In the genomic region with DNA sequence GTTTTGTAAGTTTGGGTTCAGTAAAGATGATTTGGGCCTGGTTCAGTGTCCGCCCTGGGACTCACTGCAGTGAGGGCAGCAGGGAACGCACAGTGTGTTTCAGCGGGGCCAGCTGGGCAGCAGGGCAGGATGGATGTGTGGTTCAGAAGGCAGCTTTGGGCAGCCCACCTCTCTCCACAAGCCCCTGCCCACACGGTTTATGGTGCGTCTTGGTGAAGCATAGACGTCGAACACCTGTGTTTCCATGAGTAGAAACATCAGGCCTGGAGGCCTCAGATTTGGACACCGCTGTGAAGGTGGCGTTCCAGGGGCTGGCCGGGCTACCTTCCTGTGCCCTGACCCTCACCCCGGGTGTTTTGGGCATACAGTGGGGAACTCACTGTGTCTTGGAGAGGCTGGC, we compare ENCODE assay signal across 22 cellular contexts. TPM values are rescaled to one million over a fixed set of nuclear protein-coding genes. Genes with fewer than 3 reads are reported as not detected.
DNase-seq lines count a peak whose midpoint lies in the region; ATAC-seq and TF ChIP-seq lines count a peak whose summit lies in the region.
"Had no signal": no experiment of that assay in that cellular context is flagged by ENCODE, and none has a peak within 500 bp of the region (broad histone marks: within the 10 kb centered on the region; RNA-seq: fewer than 3 reads in every experiment).

No MANE protein-coding gene starts in this region.

- POLR2A ChIA-PET in OCI-LY7 (lab: Charles Lee): no interaction called here

- no peaks in the 10 kb centered on the region for H3K9me2 ChIP-seq in OCI-LY7 (ENCODE audit: insufficient read depth, low read length)

- TF ChIP-seq CTCF in right atrium auricular region (IDR thresholded peaks at IDR 0.05): no peak
- no peak for TF ChIP-seq CTCF in OCI-LY7 (conservative IDR thresholded peaks at IDR 0.05; ENCODE audit: low read length)

- H3K36me3 ChIP-seq in right atrium auricular region (no peaks in the 10 kb centered on the region), OCI-LY7 (ENCODE audit: insufficient read depth, low read length) (peaks cover 15% of the 10 kb centered on the region; the same call in 1 of the 2 replicates)
- H3K36me3 ChIP-seq: BE2C, MG63 had no signal

- no peaks in the 10 kb centered on the region for H4K20me1 ChIP-seq in OCI-LY7 (ENCODE audit: insufficient read depth, low read length)

- H3K4me2 ChIP-seq in OCI-LY7 (ENCODE audit: low read length): no peak overlapping the region
- H3K4me2 ChIP-seq: GM23338 had no signal

- peaks cover 0 to 18% of the 10 kb centered on the region in 2 donors for H3K4me1 ChIP-seq in right atrium auricular region
- no peaks in the 10 kb centered on the region for H3K4me1 ChIP-seq in OCI-LY7 (ENCODE audit: insufficient read depth, low read length, poor library complexity, severe bottlenecking)
- H3K4me1 ChIP-seq: BE2C had no signal

- no peaks in the 10 kb centered on the region for H3K79me2 ChIP-seq in OCI-LY7 (ENCODE audit: insufficient read depth, low read depth, low read length)

- ATAC-seq in left ventricle myocardium superior: no peak
- no peak for ATAC-seq in GM19467 (IDR thresholded peaks at IDR 0.05; ENCODE audit: unreplicated experiment)
- ATAC-seq in GM18498 (IDR thresholded peaks at IDR 0.05; ENCODE audit: unreplicated experiment): no peak
- ATAC-seq: GM23338, K562, Panc1 had no signal

- intact Hi-C loops in left ventricle myocardium superior (cut with micrococcal nuclease) (loop anchor here (10.0 kb wide), 2 partner anchors 206 to 656 kb away; a partner anchor contains a TSS), OCI-LY7 (cut with micrococcal nuclease; ENCODE audit: unreplicated experiment) (no loop called here)

- H2AFZ ChIP-seq in OCI-LY7 (ENCODE audit: low read length): no peak overlapping the region
- H2AFZ ChIP-seq: GM23338 had no signal

- peak; percentile 38 for DNase-seq in right atrium auricular region (ENCODE audit: low spot score)
- DNase-seq in left ventricle myocardium superior: no peak
- DNase-seq in iPS-NIHi7 (ENCODE audit: extremely low spot score): peak; percentile 3
- DNase-seq in mucosa of gallbladder (ENCODE audit: low spot score): peak; percentile 7
- DNase-seq in OCI-LY7 (ENCODE audit: low spot score): no peak
- no peak for DNase-seq in NCI-H345 (lab: John Stamatoyannopoulos, UW)
- DNase-seq: BE2C; CD4-positive, CD25-positive, alpha-beta regulatory T cell; DMS79; HCEC 1CT; MG63; NCI-H1417 treated with DMSO at 0.1 percent for 48 hours; NCI-H187; NCI-H2107; NCI-H69 had no signal

- CTCF ChIA-PET in OCI-LY7 (lab: Charles Lee; ENCODE audit: unreplicated experiment): no interaction called here

- no TSS peak for BruUV-seq in OCI-LY7 (replicated peaks; lab: Mats Ljungman, UMichigan)

- H3K27ac ChIP-seq in right atrium auricular region: no peak overlapping the region
- H3K27ac ChIP-seq in OCI-LY7 (ENCODE audit: low read depth, low read length, poor library complexity, severe bottlenecking): no peak overlapping the region

- no peaks in the 10 kb centered on the region for H3K9me3 ChIP-seq in right atrium auricular region
- H3K9me3 ChIP-seq in OCI-LY7 (ENCODE audit: low read length): no peaks in the 10 kb centered on the region
- H3K9me3 ChIP-seq: BE2C, MG63 had no signal

- H3K4me3 ChIP-seq in right atrium auricular region: no peak overlapping the region
- H3K4me3 ChIP-seq in OCI-LY7 (ENCODE audit: low read depth, low read length, poor library complexity, severe bottlenecking): no peak overlapping the region
- H3K4me3 ChIP-seq: GM23338, K562, MG63 had no signal

- H3K27me3 ChIP-seq in right atrium auricular region: no peaks in the 10 kb centered on the region
- H3K27me3 ChIP-seq: BE2C, MG63 had no signal

RNA-seq across cellular contexts. Expression of a gene that starts 58.9 kb away (rescaled TPM):
- total RNA-seq in right atrium auricular region (1 to 10 TPM in 1 of 2 donors, under 1 TPM in 1; 0.85 to 6.0 TPM), left ventricle myocardium superior (2.1 TPM), mucosa of gallbladder (193 TPM), OCI-LY7 (2022) (98.0 and 109 TPM in 2 replicates)
- total RNA-seq in OCI-LY7 (2014; rRNA removed; shearing (Covaris generic)): 110 and 135 TPM in 2 replicates
- total RNA-seq: CD4-positive, CD25-positive, alpha-beta regulatory T cell; LHCN-M2; NCI-H460 had no signal

Comparison
In these comparisons a context has a peak if more than half of its experiments do, and no peak if none do; other contexts are left out.
1. DNase-seq: peak in right atrium auricular region (single experiment), iPS-NIHi7 (single experiment) and mucosa of gallbladder (single experiment); none in left ventricle myocardium superior (single experiment), OCI-LY7 (single experiment) and NCI-H345 (single experiment).
2. RNA of a gene that starts 58.9 kb away (total RNA-seq): 193 TPM in mucosa of gallbladder (single experiment) and 98.0 to 135 TPM in OCI-LY7; 0.85 to 6.0 TPM in right atrium auricular region and 2.1 TPM in left ventricle myocardium superior (single experiment); every median in the first group is over 10 times any median in the second.